13 cellular contexts compared by ENCODE assay signal in the genomic region with DNA sequence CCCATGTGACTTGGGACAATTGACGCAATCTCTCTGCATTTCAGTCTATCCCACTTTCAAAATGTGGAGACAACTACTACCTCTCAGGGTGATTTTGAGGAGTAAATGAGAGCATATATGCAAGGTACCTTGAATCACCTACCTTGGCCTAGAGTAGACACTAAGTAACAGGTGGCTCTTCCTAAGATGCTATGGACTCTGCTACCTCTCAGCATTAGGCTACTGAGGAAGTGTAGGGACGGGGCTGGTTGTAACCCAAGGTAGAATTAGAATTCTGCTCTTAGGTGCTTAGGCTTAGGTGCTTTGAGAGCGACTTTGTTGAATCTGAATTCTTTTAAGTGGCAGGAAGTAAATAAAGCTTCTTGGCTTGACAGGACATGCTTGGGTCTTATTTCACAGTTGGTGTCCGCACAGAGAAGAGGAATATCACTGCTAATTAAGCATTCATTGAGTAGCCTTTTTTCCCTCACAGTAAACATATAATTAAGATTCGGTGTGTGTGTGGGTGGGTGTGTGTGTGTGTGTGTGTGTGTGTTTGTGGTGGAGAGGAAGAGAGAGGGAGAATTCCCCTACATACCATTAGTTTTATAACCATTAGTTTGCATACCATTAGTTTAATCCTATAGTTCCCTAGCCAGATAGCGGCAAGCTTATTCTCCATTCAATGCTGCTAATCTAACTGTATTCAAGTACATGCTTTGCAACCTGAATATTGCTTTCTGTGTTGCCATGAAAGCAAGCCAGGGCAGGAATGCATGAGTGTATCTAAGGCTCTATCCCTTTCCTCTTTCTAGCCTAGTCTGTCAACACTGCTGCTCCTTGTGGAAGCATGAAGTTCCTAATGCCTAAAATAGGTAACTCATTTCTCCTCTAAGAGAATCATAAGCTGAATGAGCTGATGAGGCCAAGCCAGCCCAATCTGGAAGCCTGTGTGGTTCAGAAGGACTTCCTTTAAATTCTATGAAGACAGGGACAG.
A peak's percentile ranks its signal among the peaks of the same experiment; 100 is the strongest.
DNase-seq lines count a peak whose midpoint lies in the region; ATAC-seq and FAIRE-seq lines count a peak whose summit lies in the region.
"Had no signal": no experiment of that assay in that cellular context is flagged by ENCODE, and none has a peak within 500 bp of the region (broad histone marks: within the 10 kb centered on the region; RNA-seq: fewer than 3 reads in every experiment).

No MANE protein-coding gene starts in this region.

- peak overlapping the region; percentile 95 to 98 (median 95) for H3K27ac Mint-ChIP-seq in CD4-positive, CD25-positive, alpha-beta regulatory T cell
- H3K27ac Mint-ChIP-seq in activated naive CD4-positive, alpha-beta T cell treated with anti-CD3 and anti-CD28 coated beads, Interleukin-2, amount 10 ng/mL, durations not matched to agents 7 days and 5 days: peak overlapping the region; percentile 72

- in situ Hi-C loops in G401 (cut with HindIII; ENCODE audit: low sequenced_read_pairs): no loop called here

- no peaks in the 10 kb centered on the region for H3K27me3 ChIP-seq in CD4-positive, CD25-positive, alpha-beta regulatory T cell (ENCODE audit: control insufficient read depth, insufficient read depth, low read length)

- no peaks in the 10 kb centered on the region for H3K27me3 Mint-ChIP-seq in CD4-positive, CD25-positive, alpha-beta regulatory T cell
- no peaks in the 10 kb centered on the region for H3K27me3 Mint-ChIP-seq in activated naive CD4-positive, alpha-beta T cell treated with anti-CD3 and anti-CD28 coated beads, Interleukin-2, amount 10 ng/mL, durations not matched to agents 7 days and 5 days

- peaks cover 46% of the 10 kb centered on the region for H3K36me3 Mint-ChIP-seq in CD4-positive, CD25-positive, alpha-beta regulatory T cell
- H3K36me3 Mint-ChIP-seq in activated naive CD4-positive, alpha-beta T cell treated with anti-CD3 and anti-CD28 coated beads, Interleukin-2, amount 10 ng/mL, durations not matched to agents 7 days and 5 days: peaks cover 40% of the 10 kb centered on the region
- H3K36me3 Mint-ChIP-seq: naive B cell had no signal

- H3K36me3 ChIP-seq in CD4-positive, CD25-positive, alpha-beta regulatory T cell (ENCODE audit: control insufficient read depth, insufficient read depth, low read length): peaks cover 12% of the 10 kb centered on the region
- H3K36me3 ChIP-seq: WERI-Rb-1 had no signal

- peak in 1 of 2 donors; percentile 4 for ATAC-seq in CD4-positive, CD25-positive, alpha-beta regulatory T cell (ENCODE audit: low read depth in 2 of 2)
- no peak for ATAC-seq in activated CD4-positive, CD25-positive, alpha-beta regulatory T cell treated with anti-CD3 and anti-CD28 coated beads, Interleukin-2, amount 50 U/mL, for 24 hours
- ATAC-seq in GM19035 (IDR thresholded peaks at IDR 0.05; ENCODE audit: unreplicated experiment): no peak

- peak overlapping the region; percentile 96 to 99 (median 98) for H3K4me3 Mint-ChIP-seq in CD4-positive, CD25-positive, alpha-beta regulatory T cell
- H3K4me3 Mint-ChIP-seq in activated naive CD4-positive, alpha-beta T cell treated with anti-CD3 and anti-CD28 coated beads, Interleukin-2, amount 10 ng/mL, durations not matched to agents 7 days and 5 days: peak overlapping the region; percentile 92
- H3K4me3 Mint-ChIP-seq: naive B cell had no signal

- H3K4me1 ChIP-seq in CD4-positive, CD25-positive, alpha-beta regulatory T cell (ENCODE audit: control insufficient read depth, insufficient read depth, low read length, poor library complexity, severe bottlenecking): peaks cover 69% of the 10 kb centered on the region

- peaks cover 0 to 7% (median 0%) of the 10 kb centered on the region in 7 donors for H3K9me3 Mint-ChIP-seq in CD4-positive, CD25-positive, alpha-beta regulatory T cell
- H3K9me3 Mint-ChIP-seq in activated naive CD4-positive, alpha-beta T cell treated with anti-CD3 and anti-CD28 coated beads, Interleukin-2, amount 10 ng/mL, durations not matched to agents 7 days and 5 days: peaks cover 9% of the 10 kb centered on the region

- H3K4me1 Mint-ChIP-seq in CD4-positive, CD25-positive, alpha-beta regulatory T cell: peaks cover 26 to 67% (median 45%) of the 10 kb centered on the region in 4 donors
- H3K4me1 Mint-ChIP-seq in activated naive CD4-positive, alpha-beta T cell treated with anti-CD3 and anti-CD28 coated beads, Interleukin-2, amount 10 ng/mL, durations not matched to agents 7 days and 5 days: peaks cover 84% of the 10 kb centered on the region

- peak in 1 of 3 donors; percentile 45 for DNase-seq in CD4-positive, CD25-positive, alpha-beta regulatory T cell
- DNase-seq in G401 (ENCODE audit: low spot score) (peak; percentile 65), left kidney (ENCODE audit: low read depth, low spot score) (peak; percentile 44), RCC 7860 (ENCODE audit: low spot score) (no peak)
- DNase-seq in activated naive CD4-positive, alpha-beta T cell treated with anti-CD3 and anti-CD28 coated beads, Interleukin-2, amount 10 ng/mL, durations not matched to agents 7 days and 5 days: no peak
- DNase-seq: Calu3, naive B cell, NCI-H345, RPMI8226, small intestine, WERI-Rb-1 had no signal

- H3K9me3 ChIP-seq in CD4-positive, CD25-positive, alpha-beta regulatory T cell (ENCODE audit: control insufficient read depth in 2 of 2, low read length in 2 of 2): no peaks in the 10 kb centered on the region

- H3K27ac ChIP-seq in CD4-positive, CD25-positive, alpha-beta regulatory T cell (ENCODE audit: insufficient read depth, low read length, poor library complexity, severe bottlenecking): peak overlapping the region; percentile 91
- H3K27ac ChIP-seq: WERI-Rb-1 had no signal

- no peak for FAIRE-seq in RCC 7860 (lab: Jason Lieb, UNC)
- FAIRE-seq: small intestine had no signal

- peak overlapping the region; percentile 100 for H3K4me3 ChIP-seq in CD4-positive, CD25-positive, alpha-beta regulatory T cell (ENCODE audit: low read depth, low read length)

- CTCF ChIA-PET in activated naive CD4-positive, alpha-beta T cell treated with anti-CD3 and anti-CD28 coated beads, Interleukin-2, amount 10 ng/mL, durations not matched to agents 7 days and 5 days (lab: Charles Lee): interaction anchor here (1.7 to 2.9 kb wide), 2 partner anchors 11 to 34 kb away, joined by 5 to 8 read pairs; no protein-coding TSS in a partner anchor

Comparison
In these comparisons a context has a peak if more than half of its experiments do, and no peak if none do; other contexts are left out.
1. DNase-seq: peak in G401 (single experiment) and left kidney (single experiment); none in activated naive CD4-positive, alpha-beta T cell treated with anti-CD3 and anti-CD28 coated beads, Interleukin-2, amount 10 ng/mL, durations not matched to agents 7 days and 5 days (single experiment) and RCC 7860 (single experiment).